23 cellular contexts compared by ENCODE assay signal in the genomic region with DNA sequence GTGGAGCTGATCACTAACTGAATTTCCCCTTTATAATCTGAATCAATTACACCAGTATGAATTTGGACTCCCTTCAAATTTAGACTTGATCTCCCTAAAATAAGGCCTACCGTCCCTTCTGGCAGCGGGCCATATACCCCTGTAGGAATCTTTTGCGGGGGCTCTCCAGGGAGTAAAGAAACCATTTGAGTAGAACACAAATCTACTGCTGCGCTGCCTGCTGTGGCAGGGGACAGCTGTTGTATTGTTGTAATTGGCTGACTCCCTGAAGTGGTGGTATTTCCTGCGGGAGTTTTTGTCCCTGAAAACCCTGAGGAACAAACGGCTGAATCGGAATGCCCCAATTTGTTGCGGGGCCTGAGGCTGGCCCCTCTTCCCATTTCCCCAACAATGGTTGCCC. TPM values are rescaled to one million over a fixed set of nuclear protein-coding genes. Genes with fewer than 3 reads are reported as not detected.
DNase-seq lines count a peak whose midpoint lies in the region; ATAC-seq and TF ChIP-seq lines count a peak whose summit lies in the region.
"Had no signal": no experiment of that assay in that cellular context is flagged by ENCODE, and none has a peak within 500 bp of the region (broad histone marks: within the 10 kb centered on the region; RNA-seq: fewer than 3 reads in every experiment).

No MANE protein-coding gene starts in this region.

- peak; percentile 21 for DNase-seq in activated effector memory CD4-positive, alpha-beta T cell treated with anti-CD3 and anti-CD28 coated beads, Interleukin-2, amount 50 U/mL, for 16 hours
- DNase-seq in activated effector memory CD4-positive, alpha-beta T cell treated with Interleukin-2 at 50 U/mL for 16 hours: no peak
- peak; percentile 31 for DNase-seq in NCI-H345 treated with DMSO at 0.1 percent for 48 hours (lab: John Stamatoyannopoulos, UW; ENCODE audit: unreplicated experiment)
- DNase-seq in endothelial cell (ENCODE audit: low spot score): no peak
- DNase-seq in HK-2 (ENCODE audit: unreplicated experiment): no peak
- DNase-seq in CD4-positive, alpha-beta memory T cell: no peak
- DNase-seq: ACHN; activated CD4-positive, alpha-beta T cell treated with anti-CD3 and anti-CD28 coated beads, Interleukin-2, amount 10 ng/mL, durations not matched to agents 7 days and 5 days; colonic mucosa; DMS 273 treated with DMSO at 0.1 percent for 48 hours; GOT3; heart right ventricle; left ventricle myocardium superior; NCI-H1048; NK-92 treated with Interleukin-12 subunit alpha and Interleukin-12 subunit beta, amount 100 ng/mL, for 24 hours; T-helper 17 cell had no signal

- no peak overlapping the region for H3K4me3 Mint-ChIP-seq in endothelial cell (ENCODE audit: unreplicated experiment)
- no peak overlapping the region for H3K4me3 Mint-ChIP-seq in CD4-positive, alpha-beta memory T cell
- H3K4me3 Mint-ChIP-seq: activated CD4-positive, alpha-beta T cell treated with anti-CD3 and anti-CD28 coated beads, Interleukin-2, amount 10 ng/mL, durations not matched to agents 7 days and 5 days; CD14-positive monocyte; T-helper 17 cell had no signal

- no peak overlapping the region for H3K9ac ChIP-seq in skeletal muscle satellite cell (ENCODE audit: low read depth, low read length)
- H3K9ac ChIP-seq: KMS-11 had no signal

- peaks cover 12% of the 10 kb centered on the region for H3K4me1 ChIP-seq in skeletal muscle satellite cell (ENCODE audit: control insufficient read depth, insufficient read depth, low read length)
- peaks cover 8% of the 10 kb centered on the region for H3K4me1 ChIP-seq in CD4-positive, alpha-beta memory T cell (ENCODE audit: insufficient read depth, low read length)
- H3K4me1 ChIP-seq: colonic mucosa had no signal

- H3K36me3 Mint-ChIP-seq in endothelial cell (ENCODE audit: low read depth, unreplicated experiment): no peaks in the 10 kb centered on the region
- H3K36me3 Mint-ChIP-seq in CD4-positive, alpha-beta memory T cell: no peaks in the 10 kb centered on the region
- H3K36me3 Mint-ChIP-seq: CD14-positive monocyte had no signal

- peak overlapping the region; percentile 35 for H3K4me2 ChIP-seq in skeletal muscle satellite cell (ENCODE audit: low read length)
- H3K4me2 ChIP-seq: KMS-11 had no signal

- H3K27me3 Mint-ChIP-seq in endothelial cell (ENCODE audit: unreplicated experiment): no peaks in the 10 kb centered on the region
- H3K27me3 Mint-ChIP-seq in CD4-positive, alpha-beta memory T cell: no peaks in the 10 kb centered on the region
- H3K27me3 Mint-ChIP-seq: activated CD4-positive, alpha-beta T cell treated with anti-CD3 and anti-CD28 coated beads, Interleukin-2, amount 10 ng/mL, durations not matched to agents 7 days and 5 days; T-helper 17 cell had no signal

- POLR2A ChIA-PET in CD4-positive, alpha-beta memory T cell (lab: Charles Lee; ENCODE audit: partially characterized antibody): interaction anchor here (1.3 kb wide), 1 partner anchor 9 kb away, joined by 4 read pairs; a partner anchor contains a TSS

- H3K27me3 ChIP-seq in skeletal muscle satellite cell (ENCODE audit: control insufficient read depth, insufficient read depth, low read length): no peaks in the 10 kb centered on the region
- H3K27me3 ChIP-seq in CD4-positive, alpha-beta memory T cell (ENCODE audit: insufficient read depth, low read length): no peaks in the 10 kb centered on the region
- H3K27me3 ChIP-seq: colonic mucosa, heart right ventricle had no signal

- no peak for TF ChIP-seq CTCF in endothelial cell (IDR thresholded peaks at IDR 0.05; ENCODE audit: unreplicated experiment)

- H3K4me3 ChIP-seq in skeletal muscle satellite cell (ENCODE audit: low read length): no peak overlapping the region
- H3K4me3 ChIP-seq in CD4-positive, alpha-beta memory T cell (ENCODE audit: low read length in 2 of 2): no peak overlapping the region
- H3K4me3 ChIP-seq: colonic mucosa, GM12878, heart right ventricle had no signal

- H3K27ac ChIP-seq in CD4-positive, alpha-beta memory T cell (ENCODE audit: low read depth, low read length): no peak overlapping the region
- H3K27ac ChIP-seq: colonic mucosa, KMS-11 had no signal

- peak overlapping the region; percentile 85 for H3K27ac Mint-ChIP-seq in endothelial cell (ENCODE audit: unreplicated experiment)
- H3K27ac Mint-ChIP-seq in CD4-positive, alpha-beta memory T cell: peak overlapping the region in 1 of 7 donors; percentile 71
- H3K27ac Mint-ChIP-seq: activated CD4-positive, alpha-beta T cell treated with anti-CD3 and anti-CD28 coated beads, Interleukin-2, amount 10 ng/mL, durations not matched to agents 7 days and 5 days; activated T-helper 2 cell treated with anti-CD3 and anti-CD28 coated beads, Interferon-gamma antibody, Interleukin-2, Interleukin-4, amounts not matched to agents 10 μg/mL and 5 μg/mL and 100 μg/mL, durations not matched to agents 14 hours and 24 hours and 36 hours; CD14-positive monocyte; T-helper 17 cell had no signal

- no peaks in the 10 kb centered on the region for H3K9me3 ChIP-seq in skeletal muscle satellite cell (replicated peaks; ENCODE audit: low read length)
- H3K9me3 ChIP-seq in CD4-positive, alpha-beta memory T cell (ENCODE audit: control insufficient read depth in 1 of 2, low read length in 2 of 2): no peaks in the 10 kb centered on the region
- H3K9me3 ChIP-seq: colonic mucosa, heart right ventricle had no signal

- CTCF ChIA-PET in CD4-positive, alpha-beta memory T cell (lab: Charles Lee; ENCODE audit: partially characterized antibody): interaction anchor here (1.0 to 4.7 kb wide), 13 partner anchors 8 to 498 kb away, joined by 3 to 69 read pairs (median 10); a partner anchor contains a TSS

- no peaks in the 10 kb centered on the region for H3K9me3 Mint-ChIP-seq in endothelial cell (ENCODE audit: unreplicated experiment)
- H3K9me3 Mint-ChIP-seq in CD4-positive, alpha-beta memory T cell: no peaks in the 10 kb centered on the region
- H3K9me3 Mint-ChIP-seq: activated CD4-positive, alpha-beta T cell treated with anti-CD3 and anti-CD28 coated beads, Interleukin-2, amount 10 ng/mL, durations not matched to agents 7 days and 5 days; activated T-helper 2 cell treated with anti-CD3 and anti-CD28 coated beads, Interferon-gamma antibody, Interleukin-2, Interleukin-4, amounts not matched to agents 10 μg/mL and 5 μg/mL and 100 μg/mL, durations not matched to agents 14 hours and 24 hours and 36 hours; CD14-positive monocyte had no signal

- ATAC-seq in GM19467 (IDR thresholded peaks at IDR 0.05; ENCODE audit: unreplicated experiment): no peak
- ATAC-seq: GM12878, left ventricle myocardium superior, T-helper 17 cell had no signal

- H3K4me1 Mint-ChIP-seq in endothelial cell (ENCODE audit: unreplicated experiment): peaks cover 25% of the 10 kb centered on the region
- peaks cover 4 to 11% (median 6%) of the 10 kb centered on the region in 4 donors for H3K4me1 Mint-ChIP-seq in CD4-positive, alpha-beta memory T cell

- H3K36me3 ChIP-seq in skeletal muscle satellite cell (ENCODE audit: insufficient read depth, low read length): no peaks in the 10 kb centered on the region
- H3K36me3 ChIP-seq in CD4-positive, alpha-beta memory T cell (ENCODE audit: insufficient read depth, low read length): no peaks in the 10 kb centered on the region
- H3K36me3 ChIP-seq: colonic mucosa, heart right ventricle had no signal

- intact Hi-C loops in CD4-positive, alpha-beta memory T cell (cut with micrococcal nuclease): loop anchor here (1.0 to 5.0 kb wide), 4 partner anchors 21 to 239 kb away; a partner anchor contains a TSS

RNA-seq across cellular contexts. Expression of a gene that starts 16.0 kb away (rescaled TPM):
- not detected for total RNA-seq in endothelial cell (ENCODE audit: unreplicated experiment)
- total RNA-seq in skeletal muscle satellite cell (2012; rRNA removed): not detected in 2 replicates
- not detected for total RNA-seq in CD4-positive, alpha-beta memory T cell
- polyA plus RNA-seq in CD4-positive, alpha-beta memory T cell: not detected
- total RNA-seq: activated CD4-positive, alpha-beta T cell treated with anti-CD3 and anti-CD28 coated beads, Interleukin-2, amount 10 ng/mL, durations not matched to agents 7 days and 5 days; activated T-helper 2 cell treated with anti-CD3 and anti-CD28 coated beads, Interferon-gamma antibody, Interleukin-2, Interleukin-4, amounts not matched to agents 10 μg/mL and 5 μg/mL and 100 μg/mL, durations not matched to agents 14 hours and 24 hours and 36 hours; colonic mucosa; heart right ventricle; left ventricle myocardium superior; renal cortical epithelial cell had no signal

RNA-seq across cellular contexts. Expression of a gene that starts 20.5 kb away (rescaled TPM):
- 58.1 TPM for total RNA-seq in endothelial cell (ENCODE audit: unreplicated experiment)
- total RNA-seq in skeletal muscle satellite cell (2012; rRNA removed): 140 and 163 TPM in 2 replicates
- total RNA-seq in CD4-positive, alpha-beta memory T cell: 10 to 100 TPM; 89.2 to 89.8 TPM
- 10 to 100 TPM; 39.6 to 82.2 TPM for polyA plus RNA-seq in CD4-positive, alpha-beta memory T cell

RNA-seq across cellular contexts. Expression of a gene that starts 29.4 kb away (rescaled TPM):
- 106 TPM for total RNA-seq in endothelial cell (ENCODE audit: unreplicated experiment)
- total RNA-seq in skeletal muscle satellite cell (2012; rRNA removed): 13.1 and 15.0 TPM in 2 replicates
- 10 to 100 TPM; 83.4 to 86.7 TPM for total RNA-seq in CD4-positive, alpha-beta memory T cell
- 10 to 100 TPM; 92.7 to 95.8 TPM for polyA plus RNA-seq in CD4-positive, alpha-beta memory T cell

Comparison
In these comparisons a context has a peak if more than half of its experiments do, and no peak if none do; other contexts are left out.
1. DNase-seq: peak in activated effector memory CD4-positive, alpha-beta T cell treated with anti-CD3 and anti-CD28 coated beads, Interleukin-2, amount 50 U/mL, for 16 hours (single experiment) and NCI-H345 treated with DMSO at 0.1 percent for 48 hours (single experiment); none in activated effector memory CD4-positive, alpha-beta T cell treated with Interleukin-2 at 50 U/mL for 16 hours (single experiment), endothelial cell (single experiment), HK-2 (single experiment) and CD4-positive, alpha-beta memory T cell (0 of 5).